In genomic region chr9:29150606-29151005, GRCh38 we compare ENCODE assay signal across 20 cellular contexts.
"Had no signal": no experiment of that assay in that cellular context is flagged by ENCODE, and none has a peak within 500 bp of the region (broad histone marks: within the 10 kb centered on the region; RNA-seq: fewer than 3 reads in every experiment).

No MANE protein-coding gene starts in this region.

- ATAC-seq: activated naive CD4-positive, alpha-beta T cell treated with anti-CD3 and anti-CD28 coated beads, Interleukin-2, amount 50 U/mL, for 72 hours; left colon; mucosa of descending colon; naive thymus-derived CD8-positive, alpha-beta T cell; right cardiac atrium; stimulated activated memory B cell treated with anti-CD40 and anti-IgM and Interleukin-4, amounts not matched to agents 10 μg/mL and 1 μg/mL and 100 μg/mL, for 72 hours had no signal

- DNase-seq: activated CD4-positive, alpha-beta T cell treated with anti-CD3 and anti-CD28 coated beads, Interleukin-2, amount 50 U/mL, for 4 hours; activated CD4-positive, CD25-positive, alpha-beta regulatory T cell treated with anti-CD3 and anti-CD28 coated beads, Interleukin-2, amount 50 U/mL, for 72 hours; activated effector memory CD4-positive, alpha-beta T cell treated with Interleukin-2 at 50 U/mL for 16 hours; activated T-cell treated with anti-CD3 and anti-CD28 coated beads, Interleukin-2, amount 50 U/mL, for 1 hour; caudate nucleus; effector memory CD4-positive, alpha-beta T cell; immature natural killer cell; left colon; mucosa of descending colon; naive thymus-derived CD8-positive, alpha-beta T cell; nucleus accumbens; right cardiac atrium; spleen; stimulated activated CD4-positive, alpha-beta T cell treated with anti-CD3 and anti-CD28 coated beads, Interleukin-1b, Interleukin-23, amount 100 ng/mL, for 48 hours had no signal

- H3K4me3 ChIP-seq: coronary artery, lung, mucosa of descending colon, spleen, tibial nerve had no signal

- H3K9me3 ChIP-seq: mucosa of descending colon, tibial nerve had no signal

- H3K4me1 ChIP-seq: spleen, tibial nerve had no signal

- H3K27ac ChIP-seq: coronary artery, epithelial cell of prostate, spleen, tibial nerve had no signal

- H3K27me3 ChIP-seq: spleen, tibial nerve had no signal

- H3K36me3 ChIP-seq: spleen, tibial nerve had no signal
